In genomic region chr20:62742550-62742949, GRCh38 we compare ENCODE assay signal across 24 cellular contexts. TPM values are rescaled to one million over a fixed set of nuclear protein-coding genes. Genes with fewer than 3 reads are reported as not detected.
"Had no signal": no experiment of that assay in that cellular context is flagged by ENCODE, and none has a peak within 500 bp of the region (broad histone marks: within the 10 kb centered on the region; RNA-seq: fewer than 3 reads in every experiment).

No MANE protein-coding gene starts in this region.

- H3K36me3 ChIP-seq: adrenal gland, colonic mucosa, neural progenitor cell, thoracic aorta, upper lobe of left lung had no signal

- H3K4me3 Mint-ChIP-seq: activated CD8-positive, alpha-beta T cell treated with anti-CD3 and anti-CD28 coated beads, Interleukin-2, amount 10 ng/mL, durations not matched to agents 7 days and 5 days; activated naive CD4-positive, alpha-beta T cell treated with anti-CD3 and anti-CD28 coated beads, Interleukin-2, amount 10 ng/mL, durations not matched to agents 7 days and 5 days; central memory CD8-positive, alpha-beta T cell; mesothelial cell of epicardium; neural progenitor cell had no signal

- H3K9me3 Mint-ChIP-seq: activated naive CD4-positive, alpha-beta T cell treated with anti-CD3 and anti-CD28 coated beads, Interleukin-2, amount 10 ng/mL, durations not matched to agents 7 days and 5 days; activated T-helper 2 cell treated with anti-CD3 and anti-CD28 coated beads, Interferon-gamma antibody, Interleukin-2, Interleukin-4, amounts not matched to agents 10 μg/mL and 5 μg/mL and 100 μg/mL, durations not matched to agents 14 hours and 24 hours and 36 hours; central memory CD8-positive, alpha-beta T cell; effector memory CD8-positive, alpha-beta T cell; mesothelial cell of epicardium; naive thymus-derived CD8-positive, alpha-beta T cell; neural progenitor cell had no signal

- H3K4me3 ChIP-seq: adrenal gland, colonic mucosa, dorsolateral prefrontal cortex, neural progenitor cell, thoracic aorta, upper lobe of left lung had no signal

- H3K9me3 ChIP-seq: adrenal gland, colonic mucosa, thoracic aorta, upper lobe of left lung had no signal

- H3K27me3 Mint-ChIP-seq: central memory CD8-positive, alpha-beta T cell; effector memory CD8-positive, alpha-beta T cell had no signal

- H3K4me1 ChIP-seq: adrenal gland, colonic mucosa had no signal

- H3K27ac Mint-ChIP-seq: activated T-helper 2 cell treated with anti-CD3 and anti-CD28 coated beads, Interferon-gamma antibody, Interleukin-2, Interleukin-4, amounts not matched to agents 10 μg/mL and 5 μg/mL and 100 μg/mL, durations not matched to agents 14 hours and 24 hours and 36 hours; mesothelial cell of epicardium; neural progenitor cell; progenitor cell of endocrine pancreas had no signal

- H3K36me3 Mint-ChIP-seq: activated naive CD4-positive, alpha-beta T cell treated with anti-CD3 and anti-CD28 coated beads, Interleukin-2, amount 10 ng/mL, durations not matched to agents 7 days and 5 days; mesothelial cell of epicardium; naive thymus-derived CD8-positive, alpha-beta T cell; neural progenitor cell had no signal

- DNase-seq: activated CD4-positive, alpha-beta T cell treated with anti-CD3 and anti-CD28 coated beads for 1 hour; activated CD4-positive, alpha-beta T cell treated with anti-CD3 and anti-CD28 coated beads, Interleukin-2, amount 50 U/mL, for 1 hour; activated CD8-positive, alpha-beta T cell treated with anti-CD3 and anti-CD28 coated beads, Interleukin-2, amount 10 ng/mL, durations not matched to agents 7 days and 5 days; colonic mucosa; effector memory CD8-positive, alpha-beta T cell; foreskin melanocyte; mammary epithelial cell; stimulated activated CD4-positive, alpha-beta T cell treated with anti-CD3 and anti-CD28 coated beads, Interleukin-4, amount 100 ng/mL, for 24 hours; stimulated activated naive CD4-positive, alpha-beta T cell treated with Interleukin-2 at 50 U/mL for 16 hours; T-helper 9 cell had no signal

- ATAC-seq: activated CD8-positive, alpha-beta T cell treated with anti-CD3 and anti-CD28 coated beads, Interleukin-2, amount 10 ng/mL, durations not matched to agents 7 days and 5 days; effector memory CD8-positive, alpha-beta T cell; esophagus mucosa; left lobe of liver; naive thymus-derived CD8-positive, alpha-beta T cell had no signal

- H3K27me3 ChIP-seq: colonic mucosa, neural progenitor cell had no signal

- H3K27ac ChIP-seq: adrenal gland, colonic mucosa, dorsolateral prefrontal cortex, neural progenitor cell, thoracic aorta had no signal

RNA-seq across cellular contexts. Expression of gene NTSR1, which starts 33.9 kb away (rescaled TPM):
- total RNA-seq: activated T-helper 2 cell treated with anti-CD3 and anti-CD28 coated beads, Interferon-gamma antibody, Interleukin-2, Interleukin-4, amounts not matched to agents 10 μg/mL and 5 μg/mL and 100 μg/mL, durations not matched to agents 14 hours and 24 hours and 36 hours; esophagus mucosa; naive thymus-derived CD8-positive, alpha-beta T cell; osteoblast; progenitor cell of endocrine pancreas; thoracic aorta had no signal
